Comparison of ENCODE assay signal across 9 cellular contexts in genomic region chr12:25054076-25054782, GRCh38.
DNase-seq lines count a peak whose midpoint lies in the region; ATAC-seq and TF ChIP-seq lines count a peak whose summit lies in the region.
"Had no signal": no experiment of that assay in that cellular context is flagged by ENCODE, and none has a peak within 500 bp of the region (broad histone marks: within the 10 kb centered on the region; RNA-seq: fewer than 3 reads in every experiment).

No MANE protein-coding gene starts in this region.

- peak overlapping the region; percentile 93 for H3K27ac Mint-ChIP-seq in activated CD8-positive, alpha-beta T cell treated with anti-CD3 and anti-CD28 coated beads for 36 hours

- H3K36me3 Mint-ChIP-seq in activated CD8-positive, alpha-beta T cell treated with anti-CD3 and anti-CD28 coated beads for 36 hours (ENCODE audit: low read depth): peaks cover 2% of the 10 kb centered on the region

- H3K4me1 Mint-ChIP-seq in activated CD8-positive, alpha-beta T cell treated with anti-CD3 and anti-CD28 coated beads for 36 hours (ENCODE audit: low read depth): peaks cover 49% of the 10 kb centered on the region

- no peaks in the 10 kb centered on the region for H3K27me3 Mint-ChIP-seq in activated CD8-positive, alpha-beta T cell treated with anti-CD3 and anti-CD28 coated beads for 36 hours

- H3K9me3 Mint-ChIP-seq in activated CD8-positive, alpha-beta T cell treated with anti-CD3 and anti-CD28 coated beads for 36 hours: no peaks in the 10 kb centered on the region

- CTCF ChIA-PET in activated CD8-positive, alpha-beta T cell treated with anti-CD3 and anti-CD28 coated beads for 36 hours (lab: Charles Lee): interaction anchor here (1.6 kb wide), 1 partner anchor 8 kb away, joined by 3 read pairs; no protein-coding TSS in a partner anchor

- DNase-seq in A172 (ENCODE audit: low spot score) (peak; percentile 10), C1 segment of cervical spinal cord (lab: John Stamatoyannopoulos, UW) (no peak), HT-29 (ENCODE audit: low spot score) (no peak)
- no peak for DNase-seq in activated CD8-positive, alpha-beta T cell treated with anti-CD3 and anti-CD28 coated beads for 36 hours
- DNase-seq: nucleus accumbens had no signal

- POLR2A ChIA-PET in activated CD8-positive, alpha-beta T cell treated with anti-CD3 and anti-CD28 coated beads for 36 hours (lab: Charles Lee): interaction anchor here (0.6 to 1.0 kb wide), 4 partner anchors 29 to 330 kb away, joined by 3 read pairs; no protein-coding TSS in a partner anchor

- TF ChIP-seq CTCF in GM12875 (IDR thresholded peaks at IDR 0.05; ENCODE audit: borderline replicate concordance, insufficient read depth, low read depth, low read length): no peak
- TF ChIP-seq CTCF in activated CD8-positive, alpha-beta T cell treated with anti-CD3 and anti-CD28 coated beads for 36 hours (IDR thresholded peaks at IDR 0.05): no peak

- H3K27ac ChIP-seq in layer of hippocampus (ENCODE audit: low read depth, low read length): peak overlapping the region; percentile 4

- intact Hi-C loops in activated CD8-positive, alpha-beta T cell treated with anti-CD3 and anti-CD28 coated beads for 36 hours (cut with micrococcal nuclease): loop anchor here (5.0 kb wide), 3 partner anchors 57 to 152 kb away; no protein-coding TSS in a partner anchor

- no peak for ATAC-seq in activated CD8-positive, alpha-beta T cell treated with anti-CD3 and anti-CD28 coated beads for 36 hours
- no peak for ATAC-seq in HG02852 (IDR thresholded peaks at IDR 0.05; ENCODE audit: unreplicated experiment)
- ATAC-seq in GM21529 (IDR thresholded peaks at IDR 0.05; ENCODE audit: unreplicated experiment): no peak

- H3K4me3 ChIP-seq in GM12875 (ENCODE audit: low read depth, low read length): peak overlapping the region; percentile 46

- no peaks in the 10 kb centered on the region for H3K27me3 ChIP-seq in layer of hippocampus (ENCODE audit: control insufficient read depth, insufficient read depth, low read length)

- H3K4me3 Mint-ChIP-seq in activated CD8-positive, alpha-beta T cell treated with anti-CD3 and anti-CD28 coated beads for 36 hours: peak overlapping the region; percentile 96
